Comparison of ENCODE assay signal across 1 cellular context in genomic region chr4:173332963-173333657, GRCh38.
TF ChIP-seq lines count a peak whose summit lies in the region.

No MANE protein-coding gene starts in this region.

TF ChIP-seq in H1, 55 proteins besides CTCF, POLR2A, EP300 and RAD21 (continued from another document):
- TF ChIP-seq CHD7 (IDR thresholded peaks at IDR 0.05; ENCODE audit: insufficient replicate concordance, low read length) (no peak), KDM4A (IDR thresholded peaks at IDR 0.05; ENCODE audit: low read depth, low read length, severe bottlenecking) (no peak)
